ENCODE assay signal across 8 cellular contexts in the genomic region with DNA sequence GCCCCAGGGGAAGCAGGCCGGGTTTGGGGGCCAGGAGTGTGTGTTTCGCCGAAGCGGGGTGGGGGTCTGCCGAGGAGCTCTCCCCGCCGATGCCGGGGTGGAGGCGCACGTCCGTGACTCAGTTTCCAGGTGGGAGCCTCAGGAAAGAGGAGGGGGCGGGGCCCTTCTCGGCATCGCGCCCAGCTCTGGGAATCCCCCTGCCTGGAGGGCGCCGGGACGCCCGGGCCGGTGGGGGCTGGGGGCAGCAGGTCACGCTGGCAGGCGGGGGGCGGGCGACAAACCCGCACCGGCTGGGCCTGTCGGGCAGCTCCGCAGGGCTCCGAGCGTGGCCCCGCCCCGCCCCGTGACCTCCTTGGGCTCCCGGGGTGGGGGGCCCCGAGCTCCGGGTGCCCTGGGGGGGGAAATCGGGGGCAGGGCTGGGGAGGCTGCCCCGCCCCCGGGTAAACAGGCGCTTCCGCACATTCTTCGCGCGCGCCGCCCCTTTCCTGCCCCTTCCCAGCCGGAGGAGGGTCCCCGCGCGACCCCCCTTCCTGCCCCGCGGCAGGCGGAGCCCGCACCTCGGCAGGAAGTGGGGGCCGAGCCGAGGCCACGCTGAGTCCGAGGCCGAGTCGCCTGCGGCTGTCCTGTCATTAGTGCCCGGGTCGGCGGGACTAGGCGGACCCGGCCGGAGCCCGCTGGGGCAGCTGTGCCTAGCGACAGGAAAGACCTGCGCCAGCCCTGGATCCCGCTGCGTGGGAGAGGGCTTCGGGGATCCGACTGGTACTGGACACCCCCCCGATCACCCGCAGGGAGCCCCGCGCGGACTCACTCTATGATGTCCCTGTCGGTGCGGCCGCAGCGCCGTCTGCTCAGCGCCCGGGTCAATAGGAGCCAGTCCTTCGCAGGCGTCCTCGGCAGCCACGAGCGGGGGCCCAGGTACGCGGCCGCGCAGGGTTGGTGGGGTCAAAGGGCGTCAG. TPM values are rescaled to one million over a fixed set of nuclear protein-coding genes. Genes with fewer than 3 reads are reported as not detected.
DNase-seq lines count a peak whose midpoint lies in the region; TF ChIP-seq lines count a peak whose summit lies in the region.

No MANE protein-coding gene starts in this region.

- no peak for TF ChIP-seq POLR2A in lower leg skin (IDR thresholded peaks at IDR 0.05)

- DNase-seq in BE2C (no peak), coronary artery (ENCODE audit: low spot score) (no peak), lower leg skin (ENCODE audit: low spot score in 2 of 2) (peak in 1 of 2 donors; percentile 94), DMS79 treated with DMSO at 0.1 percent for 48 hours (lab: John Stamatoyannopoulos, UW) (no peak), cerebellar nuclear complex (lab: John Stamatoyannopoulos, UW) (no peak)
- DNase-seq in activated CD4-positive, CD25-positive, alpha-beta regulatory T cell (lab: John Stamatoyannopoulos, UW) = peak in 3 of 4 experiments; percentile 26 to 60 (median 58)
- DNase-seq in stimulated activated CD8-positive, alpha-beta memory T cell treated with anti-CD3 and anti-CD28 coated beads, Interleukin-4, amount 100 ng/mL, for 48 hours = peak; percentile 63

- H3K27ac ChIP-seq in HEK293 (ENCODE audit: extremely low read depth, low read depth, low read length) (no peak overlapping the region), coronary artery (peak overlapping the region; percentile 68 to 87)

- POLR2A ChIA-PET in HEK293 (lab: Yijun Ruan, JAX) = interaction anchor here (1.3 kb wide), 1 partner anchor 9 kb away, joined by 4 read pairs; a partner anchor contains a TSS

- no peak for TF ChIP-seq CTCF in BE2C (IDR thresholded peaks at IDR 0.05; ENCODE audit: low read depth, low read length)
- no peak for TF ChIP-seq CTCF in HEK293 (tag by site-specific recombination; IDR thresholded peaks at IDR 0.05)
- TF ChIP-seq CTCF in coronary artery (IDR thresholded peaks at IDR 0.05) = no peak
- no peak for TF ChIP-seq CTCF in lower leg skin (IDR thresholded peaks at IDR 0.05)

- intact Hi-C loops in lower leg skin (cut with DNase I; ENCODE audit: low total_unique reads) = loop anchor here (1.0 kb wide), 1 partner anchor 24 kb away; a partner anchor contains a TSS

- H3K9me3 ChIP-seq in BE2C (no peaks in the 10 kb centered on the region; the same call in 1 of the 2 replicates), HEK293 (ENCODE audit: control insufficient read depth, insufficient read depth, low read depth, low read length) (no peaks in the 10 kb centered on the region)

- CTCF ChIA-PET in HEK293 (lab: Yijun Ruan, JAX) = interaction anchor here (0.5 to 4.4 kb wide), 9 partner anchors 9 to 320 kb away, joined by 3 to 27 read pairs (median 3); a partner anchor contains a TSS

- H3K36me3 ChIP-seq in BE2C = peaks cover 17% of the 10 kb centered on the region
- H3K36me3 ChIP-seq in HEK293 (ENCODE audit: control insufficient read depth in 2 of 2, insufficient read depth in 1 of 2, low read length in 2 of 2) = peaks cover 0 to 42% of the 10 kb centered on the region in 2 experiments; a peak in 2 of 3 replicates

- peak overlapping the region; percentile 48 for H3K4me3 ChIP-seq in BE2C (ENCODE audit: low read depth, low read length)
- H3K4me3 ChIP-seq in HEK293 (ENCODE audit: low read depth, low read length) = peak overlapping the region; percentile 34
- H3K4me3 ChIP-seq in coronary artery = peak overlapping the region; percentile 82
- H3K4me3 ChIP-seq in lower leg skin (ENCODE audit: low read depth, poor library complexity, severe bottlenecking) = peak overlapping the region; percentile 36

- H3K27me3 ChIP-seq in BE2C = no peaks in the 10 kb centered on the region

- peaks cover 4% of the 10 kb centered on the region; the same call in 1 of the 2 replicates for H3K4me1 ChIP-seq in BE2C
- no peaks in the 10 kb centered on the region; the same call in 1 of the 2 replicates for H3K4me1 ChIP-seq in HEK293 (ENCODE audit: control insufficient read depth, insufficient read depth, low read length)

- WGBS in lower leg skin, 2 donors = 3 to 10% methylated on average over 12 to 40 of the region's 97 CpGs

TF ChIP-seq in HEK293, 187 proteins besides CTCF, POLR2A, EP300 and RAD21:
- TF ChIP-seq MYNN (tag by site-specific recombination; IDR thresholded peaks at IDR 0.05; ENCODE audit: borderline replicate concordance) (no peak), ZNF138 (tag by site-specific recombination; IDR thresholded peaks at IDR 0.05; ENCODE audit: borderline replicate concordance) (no peak), ZNF292 (tag by site-specific recombination; IDR thresholded peaks at IDR 0.05; ENCODE audit: borderline replicate concordance, low read depth) (no peak), HOXD13 (CRISPR knock-in tag; IDR thresholded peaks at IDR 0.05; ENCODE audit: borderline replicate concordance) (no peak), ZNF202 (tag by site-specific recombination; IDR thresholded peaks at IDR 0.05; ENCODE audit: borderline replicate concordance) (no peak)
- TF ChIP-seq, protein P1, sequence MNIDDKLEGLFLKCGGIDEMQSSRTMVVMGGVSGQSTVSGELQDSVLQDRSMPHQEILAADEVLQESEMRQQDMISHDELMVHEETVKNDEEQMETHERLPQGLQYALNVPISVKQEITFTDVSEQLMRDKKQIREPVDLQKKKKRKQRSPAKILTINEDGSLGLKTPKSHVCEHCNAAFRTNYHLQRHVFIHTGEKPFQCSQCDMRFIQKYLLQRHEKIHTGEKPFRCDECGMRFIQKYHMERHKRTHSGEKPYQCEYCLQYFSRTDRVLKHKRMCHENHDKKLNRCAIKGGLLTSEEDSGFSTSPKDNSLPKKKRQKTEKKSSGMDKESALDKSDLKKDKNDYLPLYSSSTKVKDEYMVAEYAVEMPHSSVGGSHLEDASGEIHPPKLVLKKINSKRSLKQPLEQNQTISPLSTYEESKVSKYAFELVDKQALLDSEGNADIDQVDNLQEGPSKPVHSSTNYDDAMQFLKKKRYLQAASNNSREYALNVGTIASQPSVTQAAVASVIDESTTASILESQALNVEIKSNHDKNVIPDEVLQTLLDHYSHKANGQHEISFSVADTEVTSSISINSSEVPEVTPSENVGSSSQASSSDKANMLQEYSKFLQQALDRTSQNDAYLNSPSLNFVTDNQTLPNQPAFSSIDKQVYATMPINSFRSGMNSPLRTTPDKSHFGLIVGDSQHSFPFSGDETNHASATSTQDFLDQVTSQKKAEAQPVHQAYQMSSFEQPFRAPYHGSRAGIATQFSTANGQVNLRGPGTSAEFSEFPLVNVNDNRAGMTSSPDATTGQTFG (tag by site-specific recombination; IDR thresholded peaks at IDR 0.05; ENCODE audit: borderline replicate concordance) = no peak

RNA-seq across cellular contexts. Expression of a gene that starts 9.3 kb away (rescaled TPM):
- 68.5 TPM for polyA plus RNA-seq in BE2C (2012; ENCODE audit: insufficient read depth, insufficient read length, low read depth)
- total RNA-seq in lower leg skin = 10 to 100 TPM; 19.3 to 28.6 (median 23.6) TPM

RNA-seq across cellular contexts. Expression of a gene that starts 24.4 kb away (rescaled TPM):
- 76.9 TPM for polyA plus RNA-seq in BE2C (2012; ENCODE audit: insufficient read depth, insufficient read length, low read depth)
- 10 to 100 TPM; 41.0 to 49.9 (median 44.2) TPM for total RNA-seq in lower leg skin

RNA-seq across cellular contexts. Expression of a gene that starts 54.6 kb away (rescaled TPM):
- 2.0 TPM for polyA plus RNA-seq in BE2C (2012; ENCODE audit: insufficient read depth, insufficient read length, low read depth)
- not detected for total RNA-seq in lower leg skin

RNA-seq across cellular contexts. Expression of a gene that starts 57.0 kb away (rescaled TPM):
- 180 TPM for polyA plus RNA-seq in BE2C (2012; ENCODE audit: insufficient read depth, insufficient read length, low read depth)
- 100 to 1,000 TPM; 114 to 141 (median 131) TPM for total RNA-seq in lower leg skin

Comparison
In these comparisons a context has a peak if more than half of its experiments do, and no peak if none do; other contexts are left out.
1. DNase-seq: peak in activated CD4-positive, CD25-positive, alpha-beta regulatory T cell (3 of 4) and stimulated activated CD8-positive, alpha-beta memory T cell treated with anti-CD3 and anti-CD28 coated beads, Interleukin-4, amount 100 ng/mL, for 48 hours (single experiment); none in BE2C (single experiment), coronary artery (single experiment), DMS79 treated with DMSO at 0.1 percent for 48 hours (single experiment) and cerebellar nuclear complex (0 of 2).
2. Peak in every context shown above with its lines, with median percentiles within 50 percentile points of each other: H3K4me3 ChIP-seq.